In genomic region chr11:35820614-35821013, GRCh38 we compare ENCODE assay signal across 30 cellular contexts.
"Had no signal": no experiment of that assay in that cellular context is flagged by ENCODE, and none has a peak within 500 bp of the region (broad histone marks: within the 10 kb centered on the region; RNA-seq: fewer than 3 reads in every experiment).

No MANE protein-coding gene starts in this region.

- ATAC-seq: activated CD4-positive, alpha-beta T cell treated with anti-CD3 and anti-CD28 coated beads for 36 hours; activated CD4-positive, CD25-positive, alpha-beta regulatory T cell treated with anti-CD3 and anti-CD28 coated beads, Interleukin-2, amount 50 U/mL, for 24 hours; activated CD8-positive, alpha-beta T cell treated with anti-CD3 and anti-CD28 coated beads, Interleukin-2, amount 10 ng/mL, durations not matched to agents 7 days and 5 days; activated naive CD8-positive, alpha-beta T cell treated with anti-CD3 and anti-CD28 coated beads, Interleukin-2, amount 50 U/mL, for 24 hours; WTC11 had no signal

- DNase-seq: activated CD4-positive, alpha-beta memory T cell treated with anti-CD3 and anti-CD28 coated beads, Interleukin-2, amount 10 ng/mL, durations not matched to agents 7 days and 5 days; activated CD4-positive, alpha-beta T cell treated with anti-CD3 and anti-CD28 coated beads for 1 hour; activated CD4-positive, alpha-beta T cell treated with anti-CD3 and anti-CD28 coated beads for 36 hours; activated CD4-positive, alpha-beta T cell treated with anti-CD3 and anti-CD28 coated beads for 48 hours; activated CD4-positive, alpha-beta T cell treated with anti-CD3 and anti-CD28 coated beads, Interleukin-2, amount 10 ng/mL, durations not matched to agents 7 days and 5 days; activated CD4-positive, alpha-beta T cell treated with anti-CD3 and anti-CD28 coated beads, Interleukin-2, amount 50 U/mL, for 48 hours; activated CD4-positive, CD25-positive, alpha-beta regulatory T cell; activated CD8-positive, alpha-beta memory T cell treated with anti-CD3 and anti-CD28 coated beads, Interleukin-2, amount 50 U/mL, for 4 hours; activated CD8-positive, alpha-beta T cell treated with anti-CD3 and anti-CD28 coated beads, Interleukin-2, amount 10 ng/mL, durations not matched to agents 7 days and 5 days; activated effector memory CD4-positive, alpha-beta T cell treated with Interleukin-2 at 50 U/mL for 16 hours; activated gamma-delta T cell; activated naive CD4-positive, alpha-beta T cell treated with anti-CD3 and anti-CD28 coated beads, Interleukin-2, amount 10 ng/mL, durations not matched to agents 7 days and 5 days; activated naive CD4-positive, alpha-beta T cell treated with Interleukin-2 at 50 U/mL for 16 hours; activated naive CD8-positive, alpha-beta T cell treated with anti-CD3 and anti-CD28 coated beads, Interleukin-2, amount 10 ng/mL, durations not matched to agents 7 days and 5 days; activated naive CD8-positive, alpha-beta T cell treated with anti-CD3 and anti-CD28 coated beads, Interleukin-2, amount 50 U/mL, for 24 hours; activated T-cell treated with anti-CD3 and anti-CD28 coated beads for 4 hours; activated T-cell treated with anti-CD3 and anti-CD28 coated beads, Interleukin-2, amount 50 U/mL, for 1 hour; activated T-cell treated with anti-CD3 and anti-CD28 coated beads, Interleukin-2, amount 50 U/mL, for 48 hours; amygdala; anterior cingulate cortex; caudate nucleus; cerebellar nuclear complex; T-helper 1 cell; T-helper 2 cell; T-helper 9 cell; WERI-Rb-1 had no signal

- FAIRE-seq: bronchial epithelial cell, TTC549 had no signal
